Comparison of ENCODE assay signal across 10 cellular contexts in genomic region chr13:96650301-96650886, GRCh38.
DNase-seq lines count a peak whose midpoint lies in the region; ATAC-seq and TF ChIP-seq lines count a peak whose summit lies in the region.
"Had no signal": no experiment of that assay in that cellular context is flagged by ENCODE, and none has a peak within 500 bp of the region (broad histone marks: within the 10 kb centered on the region; RNA-seq: fewer than 3 reads in every experiment).

No MANE protein-coding gene starts in this region.

- no peak for TF ChIP-seq RAD21 in SK-N-SH (IDR thresholded peaks at IDR 0.05; ENCODE audit: low read length)

- H3K36me3 ChIP-seq in SK-N-SH (replicated peaks in 1 of 2; ENCODE audit: control insufficient read depth in 1 of 2, insufficient read depth in 2 of 2, low read length in 1 of 2), result no peaks in the 10 kb centered on the region

- no peak overlapping the region for H3K27ac ChIP-seq in SK-N-SH (ENCODE audit: low read depth in 2 of 2, low read length in 1 of 2)

- no peaks in the 10 kb centered on the region for H4K20me1 ChIP-seq in SK-N-SH (ENCODE audit: insufficient read depth)

- peak; percentile 13; the same call in 1 of the 2 replicates for TF ChIP-seq CTCF in SK-N-SH (IDR thresholded peaks at IDR 0.05)

- no peaks in the 10 kb centered on the region for H3F3A ChIP-seq in SK-N-SH (replicated peaks; ENCODE audit: insufficient read depth)

- no peaks in the 10 kb centered on the region for H3K27me3 ChIP-seq in SK-N-SH (ENCODE audit: insufficient read depth)

- no peaks in the 10 kb centered on the region for H3K4me1 ChIP-seq in SK-N-SH (ENCODE audit: control insufficient read depth in 1 of 2, insufficient read depth in 2 of 2, low read depth in 1 of 2, low read length in 1 of 2)

- CTCF ChIA-PET in SK-N-SH (lab: Yijun Ruan, JAX), result no interaction called here

- POLR2A ChIA-PET in SK-N-SH (lab: Yijun Ruan, JAX), result no interaction called here

- H2AFZ ChIP-seq in SK-N-SH (ENCODE audit: low read depth), result no peak overlapping the region

- ATAC-seq in GM18868 (IDR thresholded peaks at IDR 0.05; ENCODE audit: unreplicated experiment) (peak; percentile 98), HG02938 (IDR thresholded peaks at IDR 0.05; ENCODE audit: unreplicated experiment) (peak; percentile 96)
- ATAC-seq: stimulated activated effector memory CD8-positive, alpha-beta T cell treated with anti-CD3 and anti-CD28 coated beads, Interleukin-12 subunit alpha, Interleukin-12 subunit beta, amount 100 ng/mL, for 72 hours had no signal

- DNase-seq in SK-N-SH, result no peak
- peak; percentile 4 for DNase-seq in myocyte (ENCODE audit: low read depth)
- DNase-seq in NCI-H748 treated with DMSO at 0.1 percent for 48 hours (lab: John Stamatoyannopoulos, UW), result no peak
- DNase-seq in NCI-H1436 treated with DMSO at 0.1 percent for 48 hours (lab: John Stamatoyannopoulos, UW), result no peak
- DNase-seq in NCI-H82 (lab: John Stamatoyannopoulos, UW), result no peak
- DNase-seq in NCI-H69 (lab: John Stamatoyannopoulos, UW), result no peak
- DNase-seq: naive B cell had no signal

- H3K9me2 ChIP-seq in SK-N-SH, result no peaks in the 10 kb centered on the region

- no peak overlapping the region for H3K4me2 ChIP-seq in SK-N-SH

- H3K79me2 ChIP-seq in SK-N-SH (ENCODE audit: insufficient read depth), result no peaks in the 10 kb centered on the region

- H3K9ac ChIP-seq in SK-N-SH, result no peak overlapping the region

- no peak overlapping the region for H3K4me3 ChIP-seq in SK-N-SH (ENCODE audit: low read depth in 2 of 2, low read length in 1 of 2)

- 17% methylated on average over 3 of the region's 3 CpGs for WGBS in SK-N-SH (ENCODE audit: low lambda C conversion rate)

- TF ChIP-seq EP300 in SK-N-SH (IDR thresholded peaks at IDR 0.05; ENCODE audit: borderline replicate concordance in 1 of 2, low read depth in 1 of 2, low read length in 1 of 2), result no peak

- H3K9me3 ChIP-seq in SK-N-SH, result no peaks in the 10 kb centered on the region

TF ChIP-seq in SK-N-SH, 30 proteins besides CTCF, POLR2A, EP300 and RAD21:
- TF ChIP-seq GABPA (IDR thresholded peaks at IDR 0.05; ENCODE audit: low read depth), result no peak
- no peak for TF ChIP-seq FOXM1 (IDR thresholded peaks at IDR 0.05; ENCODE audit: low read depth)
- TF ChIP-seq SMC3 (IDR thresholded peaks at IDR 0.05; ENCODE audit: low read depth, low read length), result no peak
- TF ChIP-seq RXRA (IDR thresholded peaks at IDR 0.05; ENCODE audit: borderline replicate concordance, low read depth), result no peak
- TF ChIP-seq REST (IDR thresholded peaks at IDR 0.05; ENCODE audit: low read depth, low read length), result no peak
- no peak for TF ChIP-seq TAF1 (IDR thresholded peaks at IDR 0.05; ENCODE audit: borderline replicate concordance, low read depth, low read length)
- no peak for TF ChIP-seq EZH2phosphoT487 (IDR thresholded peaks at IDR 0.05; ENCODE audit: borderline replicate concordance, low read depth)
- no peak for TF ChIP-seq RCOR1 (IDR thresholded peaks at IDR 0.05; ENCODE audit: low read length)
- no peak for TF ChIP-seq TCF12 (IDR thresholded peaks at IDR 0.05)
- TF ChIP-seq CHD2 (IDR thresholded peaks at IDR 0.05; ENCODE audit: low read length, partially characterized antibody), result no peak
- TF ChIP-seq FOSL2 (IDR thresholded peaks at IDR 0.05; ENCODE audit: borderline replicate concordance, low read depth), result no peak
- TF ChIP-seq GATA2 (CRISPR knock-in tag; IDR thresholded peaks at IDR 0.05), result no peak
- no peak for TF ChIP-seq RFX5 (IDR thresholded peaks at IDR 0.05; ENCODE audit: low read length)
- no peak for TF ChIP-seq NRF1 (IDR thresholded peaks at IDR 0.05; ENCODE audit: low read depth, low read length)
